In genomic region chr7:103989200-103989784, GRCh38 we compare ENCODE assay signal across 1 cellular context.
A peak's percentile ranks its signal among the peaks of the same experiment; 100 is the strongest.
TF ChIP-seq lines count a peak whose summit lies in the region.

RELN (minus strand) TSS chr7:103989658; CDS start chr7:103989356, 302 bp downstream.

TF ChIP-seq in HepG2, 621 proteins besides CTCF, POLR2A, EP300 and RAD21 (continued from another document and continues in another):
- TF ChIP-seq, protein P1, sequence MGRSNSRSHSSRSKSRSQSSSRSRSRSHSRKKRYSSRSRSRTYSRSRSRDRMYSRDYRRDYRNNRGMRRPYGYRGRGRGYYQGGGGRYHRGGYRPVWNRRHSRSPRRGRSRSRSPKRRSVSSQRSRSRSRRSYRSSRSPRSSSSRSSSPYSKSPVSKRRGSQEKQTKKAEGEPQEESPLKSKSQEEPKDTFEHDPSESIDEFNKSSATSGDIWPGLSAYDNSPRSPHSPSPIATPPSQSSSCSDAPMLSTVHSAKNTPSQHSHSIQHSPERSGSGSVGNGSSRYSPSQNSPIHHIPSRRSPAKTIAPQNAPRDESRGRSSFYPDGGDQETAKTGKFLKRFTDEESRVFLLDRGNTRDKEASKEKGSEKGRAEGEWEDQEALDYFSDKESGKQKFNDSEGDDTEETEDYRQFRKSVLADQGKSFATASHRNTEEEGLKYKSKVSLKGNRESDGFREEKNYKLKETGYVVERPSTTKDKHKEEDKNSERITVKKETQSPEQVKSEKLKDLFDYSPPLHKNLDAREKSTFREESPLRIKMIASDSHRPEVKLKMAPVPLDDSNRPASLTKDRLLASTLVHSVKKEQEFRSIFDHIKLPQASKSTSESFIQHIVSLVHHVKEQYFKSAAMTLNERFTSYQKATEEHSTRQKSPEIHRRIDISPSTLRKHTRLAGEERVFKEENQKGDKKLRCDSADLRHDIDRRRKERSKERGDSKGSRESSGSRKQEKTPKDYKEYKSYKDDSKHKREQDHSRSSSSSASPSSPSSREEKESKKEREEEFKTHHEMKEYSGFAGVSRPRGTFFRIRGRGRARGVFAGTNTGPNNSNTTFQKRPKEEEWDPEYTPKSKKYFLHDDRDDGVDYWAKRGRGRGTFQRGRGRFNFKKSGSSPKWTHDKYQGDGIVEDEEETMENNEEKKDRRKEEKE (IDR thresholded peaks at IDR 0.05) = no peak
- TF ChIP-seq, protein P2, sequence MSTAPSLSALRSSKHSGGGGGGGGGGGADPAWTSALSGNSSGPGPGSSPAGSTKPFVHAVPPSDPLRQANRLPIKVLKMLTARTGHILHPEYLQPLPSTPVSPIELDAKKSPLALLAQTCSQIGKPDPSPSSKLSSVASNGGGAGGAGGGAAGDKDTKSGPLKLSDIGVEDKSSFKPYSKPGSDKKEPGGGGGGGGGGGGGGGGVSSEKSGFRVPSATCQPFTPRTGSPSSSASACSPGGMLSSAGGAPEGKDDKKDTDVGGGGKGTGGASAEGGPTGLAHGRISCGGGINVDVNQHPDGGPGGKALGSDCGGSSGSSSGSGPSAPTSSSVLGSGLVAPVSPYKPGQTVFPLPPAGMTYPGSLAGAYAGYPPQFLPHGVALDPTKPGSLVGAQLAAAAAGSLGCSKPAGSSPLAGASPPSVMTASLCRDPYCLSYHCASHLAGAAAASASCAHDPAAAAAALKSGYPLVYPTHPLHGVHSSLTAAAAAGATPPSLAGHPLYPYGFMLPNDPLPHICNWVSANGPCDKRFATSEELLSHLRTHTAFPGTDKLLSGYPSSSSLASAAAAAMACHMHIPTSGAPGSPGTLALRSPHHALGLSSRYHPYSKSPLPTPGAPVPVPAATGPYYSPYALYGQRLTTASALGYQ (CRISPR knock-in tag; IDR thresholded peaks at IDR 0.05) = no peak
- TF ChIP-seq IKZF5 (CRISPR knock-in tag; IDR thresholded peaks at IDR 0.05) (no peak), ARID2 (CRISPR knock-in tag; IDR thresholded peaks at IDR 0.05; ENCODE audit: borderline replicate concordance) (no peak), ZFY (CRISPR knock-in tag; IDR thresholded peaks at IDR 0.05) (peak; percentile 62; the same call in 1 of the 2 replicates), ETV5 (CRISPR knock-in tag; IDR thresholded peaks at IDR 0.05; ENCODE audit: borderline replicate concordance) (no peak), ZBTB3 (CRISPR knock-in tag; IDR thresholded peaks at IDR 0.05; ENCODE audit: borderline replicate concordance, low read depth) (no peak), ZNF747 (CRISPR knock-in tag; IDR thresholded peaks at IDR 0.05; ENCODE audit: borderline replicate concordance) (no peak), MAX (IDR thresholded peaks at IDR 0.05) (peak; percentile 48), KLF11 (CRISPR knock-in tag; IDR thresholded peaks at IDR 0.05) (no peak), MEF2D (CRISPR knock-in tag; IDR thresholded peaks at IDR 0.05) (no peak), ZNF746 (CRISPR knock-in tag; IDR thresholded peaks at IDR 0.05) (no peak; the same call in 1 of the 2 replicates), TSC22D2 (CRISPR knock-in tag; IDR thresholded peaks at IDR 0.05; ENCODE audit: borderline replicate concordance) (no peak; the same call in 1 of the 2 replicates), EHMT2 (IDR thresholded peaks at IDR 0.05; ENCODE audit: borderline replicate concordance, low read depth, low read length) (no peak), ZNF180 (CRISPR knock-in tag; IDR thresholded peaks at IDR 0.05; ENCODE audit: borderline replicate concordance, low read depth) (no peak), SUZ12 (IDR thresholded peaks at IDR 0.05; ENCODE audit: low read depth, low read length) (no peak), ZBTB21 (CRISPR knock-in tag; IDR thresholded peaks at IDR 0.05) (no peak), LCORL (IDR thresholded peaks at IDR 0.05) (no peak), LCORL (CRISPR knock-in tag; IDR thresholded peaks at IDR 0.05) (no peak), ZNF451 (CRISPR knock-in tag; IDR thresholded peaks at IDR 0.05) (0 out of 2 replicates have a peak, but pooled peaks have one; percentile 36), FOXO1 (CRISPR knock-in tag; IDR thresholded peaks at IDR 0.05) (0 out of 2 replicates have a peak, but pooled peaks have one; percentile 6), PTBP1 (IDR thresholded peaks at IDR 0.05; ENCODE audit: low read depth, low read length, poor library complexity, severe bottlenecking) (no peak), XBP1 (CRISPR knock-in tag; IDR thresholded peaks at IDR 0.05) (no peak), ZNF274 (CRISPR knock-in tag; IDR thresholded peaks at IDR 0.05) (no peak), ZKSCAN5 (CRISPR knock-in tag; IDR thresholded peaks at IDR 0.05) (no peak), FOXJ3 (CRISPR knock-in tag; IDR thresholded peaks at IDR 0.05; ENCODE audit: borderline replicate concordance) (no peak), HCFC1 (IDR thresholded peaks at IDR 0.05; ENCODE audit: low read depth, low read length) (no peak), ZNF501 (CRISPR knock-in tag; IDR thresholded peaks at IDR 0.05) (no peak), KAT8 (CRISPR knock-in tag; IDR thresholded peaks at IDR 0.05) (no peak), DDIT3 (CRISPR knock-in tag; IDR thresholded peaks at IDR 0.05) (no peak), ZNF781 (CRISPR knock-in tag; IDR thresholded peaks at IDR 0.05; ENCODE audit: borderline replicate concordance, not compliant biosample characterization) (no peak), BORCS8-MEF2B (CRISPR knock-in tag; IDR thresholded peaks at IDR 0.05) (no peak; the same call in 1 of the 2 replicates), ATF7 (IDR thresholded peaks at IDR 0.05) (no peak), ATF7 (CRISPR knock-in tag; IDR thresholded peaks at IDR 0.05) (no peak), RCOR2 (CRISPR knock-in tag; IDR thresholded peaks at IDR 0.05) (no peak), EZH2 (conservative IDR thresholded peaks at IDR 0.05; ENCODE audit: low read depth, low read length) (no peak), ZNF432 (CRISPR knock-in tag; IDR thresholded peaks at IDR 0.05; ENCODE audit: borderline replicate concordance) (no peak), ZNF441 (CRISPR knock-in tag; IDR thresholded peaks at IDR 0.05; ENCODE audit: borderline replicate concordance) (0 out of 2 replicates have a peak, but pooled peaks have one; percentile 2), ZNF577 (CRISPR knock-in tag; IDR thresholded peaks at IDR 0.05; ENCODE audit: borderline replicate concordance, low read depth) (no peak), RFX1 (IDR thresholded peaks at IDR 0.05) (peak; percentile 14; the same call in 1 of the 2 replicates), SKI (IDR thresholded peaks at IDR 0.05; ENCODE audit: partially characterized antibody) (peak; percentile 82), ZNF704 (CRISPR knock-in tag; IDR thresholded peaks at IDR 0.05; ENCODE audit: borderline replicate concordance) (peak; percentile 16; the same call in 1 of the 2 replicates), MTA3 (CRISPR knock-in tag; IDR thresholded peaks at IDR 0.05) (no peak), ZNF775 (CRISPR knock-in tag; IDR thresholded peaks at IDR 0.05; ENCODE audit: borderline replicate concordance) (no peak), ZNF841 (CRISPR knock-in tag; IDR thresholded peaks at IDR 0.05; ENCODE audit: borderline replicate concordance) (no peak), ELF4 (CRISPR knock-in tag; IDR thresholded peaks at IDR 0.05; ENCODE audit: borderline replicate concordance) (no peak)
- TF ChIP-seq, protein P3, sequence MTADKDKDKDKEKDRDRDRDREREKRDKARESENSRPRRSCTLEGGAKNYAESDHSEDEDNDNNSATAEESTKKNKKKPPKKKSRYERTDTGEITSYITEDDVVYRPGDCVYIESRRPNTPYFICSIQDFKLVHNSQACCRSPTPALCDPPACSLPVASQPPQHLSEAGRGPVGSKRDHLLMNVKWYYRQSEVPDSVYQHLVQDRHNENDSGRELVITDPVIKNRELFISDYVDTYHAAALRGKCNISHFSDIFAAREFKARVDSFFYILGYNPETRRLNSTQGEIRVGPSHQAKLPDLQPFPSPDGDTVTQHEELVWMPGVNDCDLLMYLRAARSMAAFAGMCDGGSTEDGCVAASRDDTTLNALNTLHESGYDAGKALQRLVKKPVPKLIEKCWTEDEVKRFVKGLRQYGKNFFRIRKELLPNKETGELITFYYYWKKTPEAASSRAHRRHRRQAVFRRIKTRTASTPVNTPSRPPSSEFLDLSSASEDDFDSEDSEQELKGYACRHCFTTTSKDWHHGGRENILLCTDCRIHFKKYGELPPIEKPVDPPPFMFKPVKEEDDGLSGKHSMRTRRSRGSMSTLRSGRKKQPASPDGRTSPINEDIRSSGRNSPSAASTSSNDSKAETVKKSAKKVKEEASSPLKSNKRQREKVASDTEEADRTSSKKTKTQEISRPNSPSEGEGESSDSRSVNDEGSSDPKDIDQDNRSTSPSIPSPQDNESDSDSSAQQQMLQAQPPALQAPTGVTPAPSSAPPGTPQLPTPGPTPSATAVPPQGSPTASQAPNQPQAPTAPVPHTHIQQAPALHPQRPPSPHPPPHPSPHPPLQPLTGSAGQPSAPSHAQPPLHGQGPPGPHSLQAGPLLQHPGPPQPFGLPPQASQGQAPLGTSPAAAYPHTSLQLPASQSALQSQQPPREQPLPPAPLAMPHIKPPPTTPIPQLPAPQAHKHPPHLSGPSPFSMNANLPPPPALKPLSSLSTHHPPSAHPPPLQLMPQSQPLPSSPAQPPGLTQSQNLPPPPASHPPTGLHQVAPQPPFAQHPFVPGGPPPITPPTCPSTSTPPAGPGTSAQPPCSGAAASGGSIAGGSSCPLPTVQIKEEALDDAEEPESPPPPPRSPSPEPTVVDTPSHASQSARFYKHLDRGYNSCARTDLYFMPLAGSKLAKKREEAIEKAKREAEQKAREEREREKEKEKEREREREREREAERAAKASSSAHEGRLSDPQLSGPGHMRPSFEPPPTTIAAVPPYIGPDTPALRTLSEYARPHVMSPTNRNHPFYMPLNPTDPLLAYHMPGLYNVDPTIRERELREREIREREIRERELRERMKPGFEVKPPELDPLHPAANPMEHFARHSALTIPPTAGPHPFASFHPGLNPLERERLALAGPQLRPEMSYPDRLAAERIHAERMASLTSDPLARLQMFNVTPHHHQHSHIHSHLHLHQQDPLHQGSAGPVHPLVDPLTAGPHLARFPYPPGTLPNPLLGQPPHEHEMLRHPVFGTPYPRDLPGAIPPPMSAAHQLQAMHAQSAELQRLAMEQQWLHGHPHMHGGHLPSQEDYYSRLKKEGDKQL (CRISPR knock-in tag; IDR thresholded peaks at IDR 0.05; ENCODE audit: low read depth) = no peak
- TF ChIP-seq, protein P4, sequence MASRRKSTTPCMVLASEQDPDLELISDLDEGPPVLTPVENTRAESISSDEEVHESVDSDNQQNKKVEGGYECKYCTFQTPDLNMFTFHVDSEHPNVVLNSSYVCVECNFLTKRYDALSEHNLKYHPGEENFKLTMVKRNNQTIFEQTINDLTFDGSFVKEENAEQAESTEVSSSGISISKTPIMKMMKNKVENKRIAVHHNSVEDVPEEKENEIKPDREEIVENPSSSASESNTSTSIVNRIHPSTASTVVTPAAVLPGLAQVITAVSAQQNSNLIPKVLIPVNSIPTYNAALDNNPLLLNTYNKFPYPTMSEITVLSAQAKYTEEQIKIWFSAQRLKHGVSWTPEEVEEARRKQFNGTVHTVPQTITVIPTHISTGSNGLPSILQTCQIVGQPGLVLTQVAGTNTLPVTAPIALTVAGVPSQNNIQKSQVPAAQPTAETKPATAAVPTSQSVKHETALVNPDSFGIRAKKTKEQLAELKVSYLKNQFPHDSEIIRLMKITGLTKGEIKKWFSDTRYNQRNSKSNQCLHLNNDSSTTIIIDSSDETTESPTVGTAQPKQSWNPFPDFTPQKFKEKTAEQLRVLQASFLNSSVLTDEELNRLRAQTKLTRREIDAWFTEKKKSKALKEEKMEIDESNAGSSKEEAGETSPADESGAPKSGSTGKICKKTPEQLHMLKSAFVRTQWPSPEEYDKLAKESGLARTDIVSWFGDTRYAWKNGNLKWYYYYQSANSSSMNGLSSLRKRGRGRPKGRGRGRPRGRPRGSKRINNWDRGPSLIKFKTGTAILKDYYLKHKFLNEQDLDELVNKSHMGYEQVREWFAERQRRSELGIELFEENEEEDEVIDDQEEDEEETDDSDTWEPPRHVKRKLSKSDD (CRISPR knock-in tag; IDR thresholded peaks at IDR 0.05; ENCODE audit: low read depth) = no peak
- TF ChIP-seq, protein P5, sequence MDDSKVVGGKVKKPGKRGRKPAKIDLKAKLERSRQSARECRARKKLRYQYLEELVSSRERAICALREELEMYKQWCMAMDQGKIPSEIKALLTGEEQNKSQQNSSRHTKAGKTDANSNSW (CRISPR knock-in tag; IDR thresholded peaks at IDR 0.05; ENCODE audit: borderline replicate concordance) = no peak
- TF ChIP-seq, protein P6, sequence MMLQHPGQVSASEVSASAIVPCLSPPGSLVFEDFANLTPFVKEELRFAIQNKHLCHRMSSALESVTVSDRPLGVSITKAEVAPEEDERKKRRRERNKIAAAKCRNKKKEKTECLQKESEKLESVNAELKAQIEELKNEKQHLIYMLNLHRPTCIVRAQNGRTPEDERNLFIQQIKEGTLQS (CRISPR knock-in tag; IDR thresholded peaks at IDR 0.05) = no peak
- TF ChIP-seq, protein P7, sequence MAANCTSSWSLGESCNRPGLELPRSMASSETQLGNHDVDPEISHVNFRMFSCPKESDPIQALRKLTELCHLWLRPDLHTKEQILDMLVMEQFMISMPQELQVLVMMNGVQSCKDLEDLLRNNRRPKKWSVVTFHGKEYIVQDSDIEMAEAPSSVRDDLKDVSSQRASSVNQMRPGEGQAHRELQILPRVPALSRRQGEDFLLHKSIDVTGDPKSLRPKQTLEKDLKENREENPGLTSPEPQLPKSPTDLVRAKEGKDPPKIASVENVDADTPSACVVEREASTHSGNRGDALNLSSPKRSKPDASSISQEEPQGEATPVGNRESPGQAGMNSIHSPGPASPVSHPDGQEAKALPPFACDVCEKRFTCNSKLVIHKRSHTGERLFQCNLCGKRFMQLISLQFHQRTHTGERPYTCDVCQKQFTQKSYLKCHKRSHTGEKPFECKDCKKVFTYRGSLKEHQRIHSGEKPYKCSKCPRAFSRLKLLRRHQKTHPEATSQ (CRISPR knock-in tag; IDR thresholded peaks at IDR 0.05; ENCODE audit: borderline replicate concordance) = no peak
